9 cellular contexts compared by ENCODE assay signal in genomic region chr5:88824892-88825781, GRCh38. TPM values are rescaled to one million over a fixed set of nuclear protein-coding genes. Genes with fewer than 3 reads are reported as not detected.
DNase-seq lines count a peak whose midpoint lies in the region; ATAC-seq and TF ChIP-seq lines count a peak whose summit lies in the region.
"Had no signal": no experiment of that assay in that cellular context is flagged by ENCODE, and none has a peak within 500 bp of the region (broad histone marks: within the 10 kb centered on the region; RNA-seq: fewer than 3 reads in every experiment).

No MANE protein-coding gene starts in this region.

- H3K4me1 ChIP-seq in lower lobe of right lung, result peaks cover 60% of the 10 kb centered on the region

- H3K4me1 Mint-ChIP-seq in stimulated activated naive CD8-positive, alpha-beta T cell treated with anti-CD3 and anti-CD28 coated beads, Interleukin-15, Interleukin-2, amounts not matched to agents 100 ng/mL and 50 ng/mL, for 24 hours (ENCODE audit: low read depth), result peaks cover 61% of the 10 kb centered on the region

- H3K4me3 ChIP-seq in brain microvascular endothelial cell (ENCODE audit: low read depth, low read length), result no peak overlapping the region
- peak overlapping the region; percentile 10 for H3K4me3 ChIP-seq in lower lobe of right lung
- H3K4me3 ChIP-seq: ovary had no signal

- H3K27ac Mint-ChIP-seq in stimulated activated naive CD8-positive, alpha-beta T cell treated with anti-CD3 and anti-CD28 coated beads, Interleukin-15, Interleukin-2, amounts not matched to agents 100 ng/mL and 50 ng/mL, for 24 hours, result peak overlapping the region; percentile 82

- no peak for DNase-seq in stimulated activated naive CD8-positive, alpha-beta T cell treated with anti-CD3 and anti-CD28 coated beads, Interleukin-15, Interleukin-2, amounts not matched to agents 100 U/mL and 50 U/mL, for 24 hours
- DNase-seq in brain microvascular endothelial cell (peak; percentile 68), lower lobe of right lung (no peak), NCI-H2196 (lab: John Stamatoyannopoulos, UW; ENCODE audit: unreplicated experiment) (no peak), DMS153 (lab: John Stamatoyannopoulos, UW) (no peak)
- no peak for DNase-seq in activated CD8-positive, alpha-beta memory T cell treated with anti-CD3 and anti-CD28 coated beads for 24 hours
- DNase-seq in activated effector memory CD4-positive, alpha-beta T cell treated with Interleukin-2 at 50 U/mL for 16 hours, result no peak
- DNase-seq: ovary had no signal

- H3K27ac ChIP-seq in brain microvascular endothelial cell (peak overlapping the region; percentile 92), lower lobe of right lung (peak overlapping the region; percentile 55)

- H3K27me3 ChIP-seq in brain microvascular endothelial cell (replicated peaks), result no peaks in the 10 kb centered on the region
- H3K27me3 ChIP-seq in lower lobe of right lung (ENCODE audit: low read depth), result no peaks in the 10 kb centered on the region
- H3K27me3 ChIP-seq: ovary had no signal

- intact Hi-C loops in lower lobe of right lung (cut with DNase I), result no loop called here

- H3K4me3 Mint-ChIP-seq in stimulated activated naive CD8-positive, alpha-beta T cell treated with anti-CD3 and anti-CD28 coated beads, Interleukin-15, Interleukin-2, amounts not matched to agents 100 ng/mL and 50 ng/mL, for 24 hours, result peak overlapping the region; percentile 37

- H3K9me3 Mint-ChIP-seq in stimulated activated naive CD8-positive, alpha-beta T cell treated with anti-CD3 and anti-CD28 coated beads, Interleukin-15, Interleukin-2, amounts not matched to agents 100 ng/mL and 50 ng/mL, for 24 hours, result peaks cover 8% of the 10 kb centered on the region

- H3K36me3 ChIP-seq in brain microvascular endothelial cell (replicated peaks) (no peaks in the 10 kb centered on the region), lower lobe of right lung (peaks cover 7% of the 10 kb centered on the region)
- H3K36me3 ChIP-seq: ovary had no signal

- no peaks in the 10 kb centered on the region for H3K9me3 ChIP-seq in lower lobe of right lung
- H3K9me3 ChIP-seq: ovary had no signal

- no peaks in the 10 kb centered on the region for H3K36me3 Mint-ChIP-seq in stimulated activated naive CD8-positive, alpha-beta T cell treated with anti-CD3 and anti-CD28 coated beads, Interleukin-15, Interleukin-2, amounts not matched to agents 100 ng/mL and 50 ng/mL, for 24 hours (ENCODE audit: low read depth)

- in situ Hi-C loops in brain microvascular endothelial cell (cut with HindIII; ENCODE audit: low pct_ligation_motif_present, low sequenced_read_pairs), result no loop called here

- TF ChIP-seq CTCF in brain microvascular endothelial cell (IDR thresholded peaks at IDR 0.05; ENCODE audit: low read depth, low read length, missing control alignments) (no peak), lower lobe of right lung (IDR thresholded peaks at IDR 0.05) (no peak)

- no peak for ATAC-seq in stimulated activated naive CD8-positive, alpha-beta T cell treated with anti-CD3 and anti-CD28 coated beads, Interleukin-15, Interleukin-2, amounts not matched to agents 100 U/mL and 50 U/mL, for 24 hours
- ATAC-seq in lower lobe of right lung, result peak; percentile 30 to 69

- H3K27me3 Mint-ChIP-seq in stimulated activated naive CD8-positive, alpha-beta T cell treated with anti-CD3 and anti-CD28 coated beads, Interleukin-15, Interleukin-2, amounts not matched to agents 100 ng/mL and 50 ng/mL, for 24 hours, result peaks cover 9% of the 10 kb centered on the region

RNA-seq across cellular contexts. Expression of gene MEF2C, which starts 57.8 kb away (rescaled TPM):
- 42.0 TPM for total RNA-seq in lower lobe of right lung
